Comparison of ENCODE assay signal across 25 cellular contexts in genomic region chr12:112425582-112426382, GRCh38.
"Had no signal": no experiment of that assay in that cellular context is flagged by ENCODE, and none has a peak within 500 bp of the region (broad histone marks: within the 10 kb centered on the region; RNA-seq: fewer than 3 reads in every experiment).

No MANE protein-coding gene starts in this region.

- H3K4me2 ChIP-seq: hepatocyte had no signal

- ATAC-seq: activated T-cell treated with anti-CD3 and anti-CD28 coated beads, Interleukin-2, amount 50 U/mL, for 4 hours; gastroesophageal sphincter; left ventricle myocardium superior; stimulated activated effector memory CD8-positive, alpha-beta T cell treated with anti-CD3 and anti-CD28 coated beads, Interleukin-12 subunit alpha, Interleukin-12 subunit beta, amount 100 ng/mL, for 72 hours; T-helper 17 cell; upper lobe of right lung had no signal

- H3K36me3 ChIP-seq: ovary, prostate gland, sigmoid colon, upper lobe of right lung had no signal

- H2AFZ ChIP-seq: hepatocyte had no signal

- H3K27ac Mint-ChIP-seq: activated naive CD8-positive, alpha-beta T cell; activated T-helper 2 cell treated with anti-CD3 and anti-CD28 coated beads, Interferon-gamma antibody, Interleukin-2, Interleukin-4, amounts not matched to agents 10 μg/mL and 5 μg/mL and 100 μg/mL, durations not matched to agents 14 hours and 24 hours and 36 hours; nephron; stimulated activated effector memory CD8-positive, alpha-beta T cell treated with anti-CD3 and anti-CD28 coated beads, Interleukin-12 subunit alpha, Interleukin-12 subunit beta, amount 100 ng/mL, for 72 hours; stimulated activated naive CD8-positive, alpha-beta T cell treated with anti-CD3 and anti-CD28 coated beads, Interleukin-15, Interleukin-2, amounts not matched to agents 100 ng/mL and 50 ng/mL, for 24 hours; T-helper 17 cell had no signal

- DNase-seq: activated CD4-positive, CD25-positive, alpha-beta regulatory T cell treated with anti-CD3 and anti-CD28 coated beads, Interleukin-2, amount 50 U/mL, for 72 hours; activated T-cell treated with anti-CD3 and anti-CD28 coated beads, Interleukin-2, amount 50 U/mL, for 4 hours; anterior cingulate cortex; dorsolateral prefrontal cortex; effector memory CD4-positive, alpha-beta T cell; erythroblast; islet precursor cell; left ventricle myocardium superior; mammary epithelial cell; ovary; retina; sigmoid colon; small intestine; stimulated activated CD4-positive, alpha-beta T cell treated with anti-CD3 and anti-CD28 coated beads, Interleukin-4, amount 100 ng/mL, for 24 hours; T-helper 17 cell; T1000; upper lobe of right lung had no signal

- H3K4me3 ChIP-seq: dorsolateral prefrontal cortex, gastroesophageal sphincter, hepatocyte, ovary, prostate gland, sigmoid colon, upper lobe of right lung had no signal

- H3K27me3 Mint-ChIP-seq: activated naive CD8-positive, alpha-beta T cell; stimulated activated naive CD8-positive, alpha-beta T cell treated with anti-CD3 and anti-CD28 coated beads, Interleukin-15, Interleukin-2, amounts not matched to agents 100 ng/mL and 50 ng/mL, for 24 hours; T-helper 17 cell had no signal

- H3K9me3 ChIP-seq: gastroesophageal sphincter, ovary, prostate gland, sigmoid colon, upper lobe of right lung had no signal

- H3K9me3 Mint-ChIP-seq: activated T-cell treated with anti-CD3 and anti-CD28 coated beads, Interleukin-2, amount 50 U/mL, for 4 hours; activated T-helper 2 cell treated with anti-CD3 and anti-CD28 coated beads, Interferon-gamma antibody, Interleukin-2, Interleukin-4, amounts not matched to agents 10 μg/mL and 5 μg/mL and 100 μg/mL, durations not matched to agents 14 hours and 24 hours and 36 hours; nephron; stimulated activated effector memory CD8-positive, alpha-beta T cell treated with anti-CD3 and anti-CD28 coated beads, Interleukin-12 subunit alpha, Interleukin-12 subunit beta, amount 100 ng/mL, for 72 hours; stimulated activated naive CD8-positive, alpha-beta T cell treated with anti-CD3 and anti-CD28 coated beads, Interleukin-15, Interleukin-2, amounts not matched to agents 100 ng/mL and 50 ng/mL, for 24 hours had no signal

- H3K4me3 Mint-ChIP-seq: activated naive CD8-positive, alpha-beta T cell; activated T-cell treated with anti-CD3 and anti-CD28 coated beads, Interleukin-2, amount 50 U/mL, for 4 hours; nephron; stimulated activated effector memory CD8-positive, alpha-beta T cell treated with anti-CD3 and anti-CD28 coated beads, Interleukin-12 subunit alpha, Interleukin-12 subunit beta, amount 100 ng/mL, for 72 hours; stimulated activated naive CD8-positive, alpha-beta T cell treated with anti-CD3 and anti-CD28 coated beads, Interleukin-15, Interleukin-2, amounts not matched to agents 100 ng/mL and 50 ng/mL, for 24 hours; T-helper 17 cell had no signal

- H3K27me3 ChIP-seq: dorsolateral prefrontal cortex, gastroesophageal sphincter, hepatocyte, ovary, sigmoid colon, upper lobe of right lung had no signal

- H3K4me1 ChIP-seq: prostate gland had no signal

- H3K27ac ChIP-seq: gastroesophageal sphincter, hepatocyte, ovary, prostate gland, sigmoid colon, upper lobe of right lung had no signal
